Comparison of ENCODE assay signal across 13 cellular contexts in the genomic region with DNA sequence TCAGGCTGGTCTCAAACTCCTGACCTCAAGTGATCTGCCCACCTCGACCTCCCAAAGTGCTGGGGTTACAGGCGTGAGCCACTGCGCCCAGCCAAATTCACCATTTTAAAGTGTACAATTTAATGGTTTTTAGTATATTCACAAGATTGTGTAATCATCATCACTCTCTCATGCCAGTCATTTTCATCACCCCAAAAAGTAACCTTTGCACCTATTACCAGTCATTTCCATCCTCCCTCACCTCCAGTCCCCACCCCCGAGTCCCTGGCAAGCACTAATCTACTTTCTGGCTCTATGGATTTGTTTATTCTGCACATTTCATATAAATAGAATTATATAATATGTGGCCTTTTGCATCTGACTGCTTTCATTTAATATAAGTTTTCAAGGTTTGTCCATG.
"Had no signal": no experiment of that assay in that cellular context is flagged by ENCODE, and none has a peak within 500 bp of the region (broad histone marks: within the 10 kb centered on the region; RNA-seq: fewer than 3 reads in every experiment).

No MANE protein-coding gene starts in this region.

- H3K9me3 ChIP-seq: colonic mucosa, psoas muscle, spleen, upper lobe of left lung had no signal

- H3K27ac Mint-ChIP-seq: nephron progenitor cell had no signal

- H3K4me3 ChIP-seq: colonic mucosa, psoas muscle, spleen, upper lobe of left lung had no signal

- H3K27ac ChIP-seq: colonic mucosa, foreskin keratinocyte, psoas muscle, upper lobe of left lung had no signal

- ATAC-seq: foreskin keratinocyte, left cardiac atrium, psoas muscle, sciatic nerve had no signal

- H3K4me3 Mint-ChIP-seq: nephron progenitor cell had no signal

- H3K36me3 ChIP-seq: colonic mucosa, spleen, upper lobe of left lung had no signal

- H3K4me1 ChIP-seq: colonic mucosa had no signal

- H3K27me3 ChIP-seq: colonic mucosa, foreskin keratinocyte, spleen, upper lobe of left lung had no signal

- DNase-seq: activated naive CD4-positive, alpha-beta T cell treated with Interleukin-2 at 50 U/mL for 16 hours; caudate nucleus; colonic mucosa; effector CD4-positive, alpha-beta T cell; foreskin keratinocyte; left cardiac atrium; nephron progenitor cell; psoas muscle; spleen; stimulated activated CD4-positive, alpha-beta T cell treated with anti-CD3 and anti-CD28 coated beads, Interleukin-2, amount 100 ng/mL, for 24 hours; stimulated activated naive CD4-positive, alpha-beta T cell treated with Interleukin-2 at 50 U/mL for 16 hours; upper lobe of left lung had no signal
